Comparison of ENCODE assay signal across 20 cellular contexts in genomic region chr10:17768506-17768905, GRCh38. TPM values are rescaled to one million over a fixed set of nuclear protein-coding genes. Genes with fewer than 3 reads are reported as not detected.
A peak's percentile ranks its signal among the peaks of the same experiment; 100 is the strongest.
DNase-seq lines count a peak whose midpoint lies in the region; ATAC-seq, FAIRE-seq and TF ChIP-seq lines count a peak whose summit lies in the region.
"Had no signal": no experiment of that assay in that cellular context is flagged by ENCODE, and none has a peak within 500 bp of the region (broad histone marks: within the 10 kb centered on the region; RNA-seq: fewer than 3 reads in every experiment).

No MANE protein-coding gene starts in this region.

- no peak overlapping the region for H3K4ac ChIP-seq in mesenchymal stem cell (ENCODE audit: low read depth in 1 of 2, low read length in 2 of 2)

- no peak overlapping the region for H4K8ac ChIP-seq in mesenchymal stem cell (ENCODE audit: low read length)

- no peak for TF ChIP-seq RAD21 in A549 (conservative IDR thresholded peaks at IDR 0.05 in 1 of 2, IDR thresholded peaks at IDR 0.05 in 1 of 2)

- H3K36me3 ChIP-seq in mesenchymal stem cell (ENCODE audit: control insufficient read depth in 1 of 2, insufficient read depth in 2 of 2, low read depth in 1 of 2, low read length in 2 of 2) (no peaks in the 10 kb centered on the region), WERI-Rb-1 (no peaks in the 10 kb centered on the region), neural progenitor cell (no peaks in the 10 kb centered on the region)

- no peaks in the 10 kb centered on the region for H3F3A ChIP-seq in neural progenitor cell (ENCODE audit: low read depth)

- H3K27me3 ChIP-seq in mesenchymal stem cell (ENCODE audit: control insufficient read depth in 1 of 2, insufficient read depth in 1 of 2, low read length in 2 of 2) (peaks cover 0 to 12% of the 10 kb centered on the region in 2 experiments), WERI-Rb-1 (ENCODE audit: insufficient read depth, low read depth, severe bottlenecking) (no peaks in the 10 kb centered on the region), neural progenitor cell (peaks cover 3% of the 10 kb centered on the region)
- H3K27me3 ChIP-seq: Peyer's patch had no signal

- H3K9me3 ChIP-seq in A549 (no peaks in the 10 kb centered on the region), mesenchymal stem cell (ENCODE audit: control insufficient read depth, low read length) (peaks cover 11% of the 10 kb centered on the region), WERI-Rb-1 (ENCODE audit: severe bottlenecking) (no peaks in the 10 kb centered on the region), neural progenitor cell (ENCODE audit: low read depth) (no peaks in the 10 kb centered on the region)
- H3K9me3 ChIP-seq: Peyer's patch had no signal

- no peak overlapping the region for H3K14ac ChIP-seq in mesenchymal stem cell (ENCODE audit: low read length in 2 of 2)

- in situ Hi-C loops in SK-MEL-5 (cut with HindIII; ENCODE audit: low pct_unique_long_range_greater_than_20kb, low sequenced_read_pairs): no loop called here

- no peak for TF ChIP-seq EP300 in A549 (IDR thresholded peaks at IDR 0.05)

- H3K4me2 ChIP-seq in A549 (peak overlapping the region; percentile 37), mesenchymal stem cell (ENCODE audit: low read length, poor library complexity, severe bottlenecking) (no peak overlapping the region), neural progenitor cell (no peak overlapping the region)

- H4K91ac ChIP-seq in mesenchymal stem cell (ENCODE audit: low read length): no peak overlapping the region

- H4K20me1 ChIP-seq in neural progenitor cell (ENCODE audit: low read depth): no peaks in the 10 kb centered on the region

- no peak overlapping the region for H3K4me3 Mint-ChIP-seq in neural progenitor cell

- H3K9me3 Mint-ChIP-seq in neural progenitor cell: no peaks in the 10 kb centered on the region

- no peak for FAIRE-seq in A549 (lab: Jason Lieb, UNC)

- no peak overlapping the region for H3K9ac ChIP-seq in mesenchymal stem cell (ENCODE audit: low read length)
- H3K9ac ChIP-seq in neural progenitor cell: no peak overlapping the region

- H3K27ac Mint-ChIP-seq in neural progenitor cell: no peak overlapping the region

- POLR2A ChIA-PET in A549 (lab: Yijun Ruan, JAX): no interaction called here

- H3K4me1 ChIP-seq in A549 (peaks cover 8% of the 10 kb centered on the region; the same call in 2 of the 3 replicates), mesenchymal stem cell (ENCODE audit: control insufficient read depth, insufficient read depth, low read depth, low read length) (no peaks in the 10 kb centered on the region), neural progenitor cell (no peaks in the 10 kb centered on the region)
- H3K4me1 ChIP-seq: Peyer's patch had no signal

- no peak for TF ChIP-seq POLR2A in A549 (IDR thresholded peaks at IDR 0.05; ENCODE audit: low read length)

- TF ChIP-seq CTCF in A549 (IDR thresholded peaks at IDR 0.05) (no peak), epithelial cell of esophagus (IDR thresholded peaks at IDR 0.05; ENCODE audit: insufficient read depth, low read depth, low read length, missing control alignments) (no peak), WERI-Rb-1 (IDR thresholded peaks at IDR 0.05; ENCODE audit: low read depth, low read length) (no peak), neural progenitor cell (IDR thresholded peaks at IDR 0.05) (no peak)

- ATAC-seq in A549 (no peak), GM18520 (IDR thresholded peaks at IDR 0.05; ENCODE audit: unreplicated experiment) (no peak)

- no peaks in the 10 kb centered on the region for H3K79me1 ChIP-seq in mesenchymal stem cell (replicated peaks; ENCODE audit: low read length, poor library complexity, severe bottlenecking)

- CTCF ChIA-PET in A549 (lab: Yijun Ruan, JAX): no interaction called here

- H3K4me1 Mint-ChIP-seq in neural progenitor cell: no peaks in the 10 kb centered on the region

- H3K27ac ChIP-seq in A549 (0 out of 6 replicates have a peak overlapping the region, but pooled peaks of 1 of the 2 experiments have one; percentile 27), mesenchymal stem cell (ENCODE audit: low read length, poor library complexity, severe bottlenecking) (no peak overlapping the region), WERI-Rb-1 (no peak overlapping the region), neural progenitor cell (no peak overlapping the region)
- H3K27ac ChIP-seq: 22Rv1, C4-2B, Peyer's patch had no signal

- no peaks in the 10 kb centered on the region for H3K36me3 Mint-ChIP-seq in neural progenitor cell

- H2BK12ac ChIP-seq in mesenchymal stem cell (ENCODE audit: low read length in 2 of 2): no peak overlapping the region

- H2AFZ ChIP-seq in mesenchymal stem cell (ENCODE audit: low read depth, low read length) (no peak overlapping the region), neural progenitor cell (replicated peaks) (no peak overlapping the region)

- H3K27me3 Mint-ChIP-seq in neural progenitor cell (ENCODE audit: insufficient read depth, low read depth): peaks cover 2% of the 10 kb centered on the region

- WGBS in A549 (ENCODE audit: missing lambda C conversion rate): 59% methylated on average over 5 of the region's 5 CpGs
- 76% methylated on average over 5 of the region's 5 CpGs for WGBS in mesenchymal stem cell

- H2BK5ac ChIP-seq in mesenchymal stem cell (ENCODE audit: low read depth, low read length, poor library complexity, severe bottlenecking): no peak overlapping the region

- no peak overlapping the region for H3K4me3 ChIP-seq in A549
- H3K4me3 ChIP-seq in epithelial cell of esophagus (ENCODE audit: low read length): no peak overlapping the region
- no peak overlapping the region for H3K4me3 ChIP-seq in mesenchymal stem cell (ENCODE audit: insufficient read depth in 1 of 2, low read depth in 1 of 2, low read length in 2 of 2)
- no peak overlapping the region for H3K4me3 ChIP-seq in WERI-Rb-1 (ENCODE audit: low read depth, low read length)
- no peak overlapping the region for H3K4me3 ChIP-seq in neural progenitor cell
- H3K4me3 ChIP-seq: Peyer's patch had no signal

- no peak overlapping the region for H2BK120ac ChIP-seq in mesenchymal stem cell (ENCODE audit: low read depth, low read length)

- H3K79me2 ChIP-seq in neural progenitor cell (ENCODE audit: low read depth): no peaks in the 10 kb centered on the region

- no peak overlapping the region for H3K18ac ChIP-seq in mesenchymal stem cell (ENCODE audit: low read depth in 1 of 2, low read length in 2 of 2)

- no peak for DNase-seq in A549 (ENCODE audit: low read depth in 1 of 2, low spot score in 1 of 2)
- peak; percentile 7 for DNase-seq in SK-MEL-5 (ENCODE audit: low read depth, low spot score)
- DNase-seq in epithelial cell of esophagus (ENCODE audit: low read depth): peak; percentile 80
- DNase-seq in mesenchymal stem cell: peak; percentile 54
- DNase-seq in UCSD-AML1 (lab: John Stamatoyannopoulos, UW; ENCODE audit: unreplicated experiment): no peak
- DNase-seq in WERI-Rb-1: no peak
- DNase-seq in neural progenitor cell (ENCODE audit: low spot score): no peak
- DNase-seq: DMS53, H7, MM.1S, NCI-H1048, NCI-H1417 treated with DMSO at 0.1 percent for 48 hours, NCI-H187, NCI-H510A, NCI-H748 treated with DMSO at 0.1 percent for 48 hours, Peyer's patch had no signal

- H3K23ac ChIP-seq in mesenchymal stem cell (ENCODE audit: low read length in 2 of 2): no peak overlapping the region

- no peak overlapping the region for H2AK5ac ChIP-seq in mesenchymal stem cell (ENCODE audit: low read length, severe bottlenecking)

- no peak overlapping the region for H2BK15ac ChIP-seq in mesenchymal stem cell (ENCODE audit: low read depth, poor library complexity, severe bottlenecking)

TF ChIP-seq in A549, 52 proteins besides CTCF, POLR2A, EP300 and RAD21 (continues in another document):
- no peak for TF ChIP-seq RCOR1 (IDR thresholded peaks at IDR 0.05; ENCODE audit: low read depth, low read length)
- TF ChIP-seq MAFK (IDR thresholded peaks at IDR 0.05; ENCODE audit: partially characterized antibody): peak; percentile 43
- no peak for TF ChIP-seq EHMT2 (IDR thresholded peaks at IDR 0.05; ENCODE audit: low read depth)
- no peak for TF ChIP-seq KDM1A (IDR thresholded peaks at IDR 0.05; ENCODE audit: low read depth)
- TF ChIP-seq, protein P1, sequence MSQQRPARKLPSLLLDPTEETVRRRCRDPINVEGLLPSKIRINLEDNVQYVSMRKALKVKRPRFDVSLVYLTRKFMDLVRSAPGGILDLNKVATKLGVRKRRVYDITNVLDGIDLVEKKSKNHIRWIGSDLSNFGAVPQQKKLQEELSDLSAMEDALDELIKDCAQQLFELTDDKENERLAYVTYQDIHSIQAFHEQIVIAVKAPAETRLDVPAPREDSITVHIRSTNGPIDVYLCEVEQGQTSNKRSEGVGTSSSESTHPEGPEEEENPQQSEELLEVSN (IDR thresholded peaks at IDR 0.05; ENCODE audit: borderline replicate concordance, low read depth): no peak
- TF ChIP-seq FOSL2 (IDR thresholded peaks at IDR 0.05): no peak
- TF ChIP-seq FOSL2 (CRISPR knock-in tag; IDR thresholded peaks at IDR 0.05): peak; percentile 7; the same call in 1 of the 2 replicates

RNA-seq across cellular contexts. Expression of gene TMEM236, which starts 16.5 kb away (rescaled TPM):
- 0.05 and 0.09 TPM in 2 replicates for polyA plus RNA-seq in A549 (2011; rRNA removed)
- 0.01 and 0.03 TPM in 2 replicates for polyA plus RNA-seq in A549 (2012; cell fraction: cytosol; rRNA removed)
- 0.02 and 0.04 TPM in 2 replicates for polyA plus RNA-seq in A549 (2012; cell fraction: nucleus; rRNA removed)
- polyA plus RNA-seq in A549 (2017; fragmentation: RNase III; extraction: RNeasy Plus Mini Kit Qiagen cat#74134 plus additional on column Dnase treatment): 0.06 to 0.14 TPM (median 0.08 TPM) in 3 replicates
- polyA minus RNA-seq in A549 (2011; rRNA and poly(A)+ RNA removed): 0.12 TPM in 1 of 2 replicates, not detected in the other
- total RNA-seq in SK-MEL-5 (2014; rRNA removed; shearing (Covaris generic)): 0.03 and 0.05 TPM in 2 replicates
- polyA plus RNA-seq in SK-MEL-5 (2015; cell fraction: cytosol; rRNA removed): 0.05 TPM in 1 of 2 replicates, not detected in the other
- polyA plus RNA-seq in SK-MEL-5 (2015; cell fraction: nucleus; rRNA removed): 0.17 TPM in 1 of 2 replicates, not detected in the other
- polyA plus RNA-seq in mesenchymal stem cell (2013, experiment 1 of 2): 0.03 TPM
- polyA plus RNA-seq in mesenchymal stem cell (2013, experiment 2 of 2): 0.04 TPM
- total RNA-seq in neural progenitor cell (ENCODE audit: low replicate concordance): 0.06 TPM in 1 of 2 replicates, not detected in the other

RNA-seq across cellular contexts. Expression of gene MRC1, which starts 40.6 kb away (rescaled TPM):
- polyA plus RNA-seq in A549 (2011; rRNA removed): 0.01 TPM in 1 of 2 replicates, not detected in the other
- polyA plus RNA-seq in A549 (2012; cell fraction: cytosol; rRNA removed): not detected in 2 replicates
- not detected in 2 replicates for polyA plus RNA-seq in A549 (2012; cell fraction: nucleus; rRNA removed)
- 0.01 to 0.03 TPM in 2 of 3 replicates, not detected in the other for polyA plus RNA-seq in A549 (2017; fragmentation: RNase III; extraction: RNeasy Plus Mini Kit Qiagen cat#74134 plus additional on column Dnase treatment)
- 0.04 and 0.05 TPM in 2 replicates for polyA minus RNA-seq in A549 (2011; rRNA and poly(A)+ RNA removed)
- total RNA-seq in SK-MEL-5 (2014; rRNA removed; shearing (Covaris generic)): not detected in 2 replicates
- not detected in 2 replicates for polyA plus RNA-seq in SK-MEL-5 (2015; cell fraction: cytosol; rRNA removed)
- polyA plus RNA-seq in SK-MEL-5 (2015; cell fraction: nucleus; rRNA removed): not detected in 2 replicates
- polyA plus RNA-seq in mesenchymal stem cell (2013, experiment 1 of 2): not detected
- polyA plus RNA-seq in mesenchymal stem cell (2013, experiment 2 of 2): 0.01 TPM
- 0.03 TPM in 1 of 2 replicates, not detected in the other for total RNA-seq in neural progenitor cell (ENCODE audit: low replicate concordance)
- total RNA-seq: LHCN-M2 had no signal

Comparison
In these comparisons a context has a peak if more than half of its experiments do, and no peak if none do; other contexts are left out.
1. DNase-seq: peak in SK-MEL-5 (single experiment), epithelial cell of esophagus (single experiment) and mesenchymal stem cell (single experiment); none in A549 (0 of 2), UCSD-AML1 (single experiment), WERI-Rb-1 (single experiment) and neural progenitor cell (single experiment).